ENCODE assay signal across 8 cellular contexts in genomic region chr13:99916366-99917103, GRCh38. TPM values are rescaled to one million over a fixed set of nuclear protein-coding genes. Genes with fewer than 3 reads are reported as not detected.
A peak's percentile ranks its signal among the peaks of the same experiment; 100 is the strongest.
DNase-seq lines count a peak whose midpoint lies in the region; ATAC-seq, FAIRE-seq and TF ChIP-seq lines count a peak whose summit lies in the region.

No MANE protein-coding gene starts in this region.

- TF ChIP-seq CTCF in A549 (IDR thresholded peaks at IDR 0.05), result peak; percentile 94
- TF ChIP-seq CTCF in fibroblast of villous mesenchyme (IDR thresholded peaks at IDR 0.05; ENCODE audit: insufficient read depth, low read depth, low read length), result peak; percentile 99
- peak; percentile 72 to 83 (median 76) for TF ChIP-seq CTCF in pancreas (IDR thresholded peaks at IDR 0.05)

- H3K36me3 Mint-ChIP-seq in T-helper 17 cell (ENCODE audit: low read depth), result peaks cover 7% of the 10 kb centered on the region

- no peaks in the 10 kb centered on the region for H3K9me3 ChIP-seq in A549
- no peaks in the 10 kb centered on the region for H3K9me3 ChIP-seq in T-helper 17 cell (ENCODE audit: control insufficient read depth, low read length, poor library complexity, severe bottlenecking)
- H3K9me3 ChIP-seq in pancreas, result no peaks in the 10 kb centered on the region

- FAIRE-seq in A549 (lab: Jason Lieb, UNC) (peak; percentile 7), pancreas (lab: Jason Lieb, UNC) (peak; percentile 63)

- intact Hi-C loops in pancreas (cut with DNase I), result loop anchor here in 2 of 3 donors (5.0 to 10.0 kb wide), 3 partner anchors 316 to 598 kb away; no protein-coding TSS in a partner anchor

- H3K36me3 ChIP-seq in pancreas, result no peaks in the 10 kb centered on the region

- H3K4me1 ChIP-seq in A549 (no peaks in the 10 kb centered on the region), pancreas (no peaks in the 10 kb centered on the region)

- POLR2A ChIA-PET in A549 (lab: Yijun Ruan, JAX), result no interaction called here

- TF ChIP-seq POLR2A in A549 (IDR thresholded peaks at IDR 0.05; ENCODE audit: low read length), result no peak

- TF ChIP-seq EP300 in A549 (IDR thresholded peaks at IDR 0.05), result no peak

- peak; percentile 78 to 86 for TF ChIP-seq RAD21 in A549 (conservative IDR thresholded peaks at IDR 0.05 in 1 of 2, IDR thresholded peaks at IDR 0.05 in 1 of 2)

- CTCF ChIA-PET in A549 (lab: Yijun Ruan, JAX), result interaction anchor here (0.5 to 4.8 kb wide), 34 partner anchors 9 to 1745 kb away, joined by 3 to 26 read pairs (median 4); partner anchors contain the start of genes PCCA and ZIC2

- peak; percentile 93 to 97 for ATAC-seq in A549
- ATAC-seq in HG02642 (IDR thresholded peaks at IDR 0.05; ENCODE audit: poor library complexity, unreplicated experiment), result peak; percentile 76
- ATAC-seq in T-helper 17 cell, result peak; percentile 91
- peak; percentile 86 to 99 (median 98) for ATAC-seq in pancreas
- no peak for ATAC-seq in HG03460 (IDR thresholded peaks at IDR 0.05; ENCODE audit: unreplicated experiment)

- no peak overlapping the region for H3K27ac ChIP-seq in A549
- H3K27ac ChIP-seq in pancreas, result no peak overlapping the region

- no peak overlapping the region for H3K4me3 ChIP-seq in A549
- no peak overlapping the region for H3K4me3 ChIP-seq in fibroblast of villous mesenchyme (ENCODE audit: low read depth, low read length)
- no peak overlapping the region for H3K4me3 ChIP-seq in pancreas

- H3K27me3 Mint-ChIP-seq in T-helper 17 cell, result peaks cover 5% of the 10 kb centered on the region

- no peak overlapping the region for H3K27ac Mint-ChIP-seq in T-helper 17 cell

- H3K4me3 Mint-ChIP-seq in T-helper 17 cell, result no peak overlapping the region

- DNase-seq in A549 (ENCODE audit: low read depth in 1 of 2, low spot score in 1 of 2) (peak; percentile 71 to 82), GDM1 (lab: John Stamatoyannopoulos, UW) (peak; percentile 37), NCI-H1436 treated with DMSO at 0.1 percent for 48 hours (lab: John Stamatoyannopoulos, UW) (peak; percentile 6), T-helper 17 cell (no peak), fibroblast of villous mesenchyme (ENCODE audit: low read depth) (peak; percentile 74), pancreas (peak in 2 of 6 donors; percentile 33 to 49)

- no peak overlapping the region for H3K4me2 ChIP-seq in A549

- peaks cover 20% of the 10 kb centered on the region for H3K4me1 Mint-ChIP-seq in T-helper 17 cell

- WGBS in A549 (ENCODE audit: missing lambda C conversion rate), result 26% methylated on average over 9 of the region's 10 CpGs
- WGBS in pancreas, 2 donors, result 26 to 27% methylated on average over 10 of the region's 10 CpGs

- H3K27me3 ChIP-seq in pancreas, result no peaks in the 10 kb centered on the region

TF ChIP-seq in A549, 52 proteins besides CTCF, POLR2A, EP300 and RAD21:
- TF ChIP-seq JUNB (IDR thresholded peaks at IDR 0.05) (no peak), SMC3 (IDR thresholded peaks at IDR 0.05) (peak; percentile 94), CEBPB (IDR thresholded peaks at IDR 0.05) (0 out of 4 replicates have a peak, but pooled peaks of 1 of the 2 experiments have one; percentile 25), CHD4 (IDR thresholded peaks at IDR 0.05; ENCODE audit: borderline replicate concordance) (no peak), MAFK (IDR thresholded peaks at IDR 0.05; ENCODE audit: partially characterized antibody) (peak; percentile 2)

RNA-seq across cellular contexts. Expression of gene ZIC5, which starts 55.0 kb away (rescaled TPM):
- polyA plus RNA-seq in A549 (2011; rRNA removed) (2.8 and 3.0 TPM in 2 replicates), A549 (2017; fragmentation: RNase III; extraction: RNeasy Plus Mini Kit Qiagen cat#74134 plus additional on column Dnase treatment) (2.8 to 3.1 TPM (median 3.1 TPM) in 3 replicates), pancreas (not detected)
- 1.3 and 1.6 TPM in 2 replicates for polyA plus RNA-seq in A549 (2012; cell fraction: cytosol; rRNA removed)
- 1.7 and 1.8 TPM in 2 replicates for polyA plus RNA-seq in A549 (2012; cell fraction: nucleus; rRNA removed)
- 1.9 and 2.4 TPM in 2 replicates for polyA minus RNA-seq in A549 (2011; rRNA and poly(A)+ RNA removed)
- total RNA-seq in T-helper 17 cell (not detected), fibroblast of villous mesenchyme (not detected in 2 replicates), pancreas (under 1 TPM in 1 of 6 donors, not detected in 5; 0.06 TPM)

Comparison
In these comparisons a context has a peak if more than half of its experiments do, and no peak if none do; other contexts are left out.
1. DNase-seq: peak in A549 (2 of 2), GDM1 (single experiment), NCI-H1436 treated with DMSO at 0.1 percent for 48 hours (single experiment) and fibroblast of villous mesenchyme (single experiment); none in T-helper 17 cell (0 of 3).
2. Peak in every context shown above with its lines, with median percentiles within 50 percentile points of each other: CTCF ChIP-seq.